Comparison of ENCODE assay signal across 2 cellular contexts in genomic region chr7:143360788-143361551, GRCh38.
TF ChIP-seq lines count a peak whose summit lies in the region.

No MANE protein-coding gene starts in this region.

TF ChIP-seq in HCT116, 20 proteins besides CTCF, POLR2A, EP300 and RAD21:
- TF ChIP-seq SP1 (IDR thresholded peaks at IDR 0.05; ENCODE audit: low read depth) (no peak), FOSL1 (IDR thresholded peaks at IDR 0.05; ENCODE audit: low read depth) (no peak), REST (IDR thresholded peaks at IDR 0.05; ENCODE audit: low read depth) (no peak), TCF7L2 (IDR thresholded peaks at IDR 0.05; ENCODE audit: borderline replicate concordance, extremely low read depth, insufficient read depth, insufficient read length) (no peak), ZBTB33 (IDR thresholded peaks at IDR 0.05; ENCODE audit: extremely low read depth, insufficient replicate concordance, low read length) (no peak), SIN3A (IDR thresholded peaks at IDR 0.05; ENCODE audit: low read depth) (no peak), CBX3 (IDR thresholded peaks at IDR 0.05; ENCODE audit: low read depth) (no peak), POLR2AphosphoS5 (IDR thresholded peaks at IDR 0.05; ENCODE audit: low read depth, low read length) (no peak), ZFX (IDR thresholded peaks at IDR 0.05) (no peak), JUND (IDR thresholded peaks at IDR 0.05) (no peak), YY1 (IDR thresholded peaks at IDR 0.05; ENCODE audit: extremely low read depth, insufficient replicate concordance, low read depth, low read length) (no peak), ATF3 (IDR thresholded peaks at IDR 0.05) (no peak)

TF ChIP-seq in H1, 55 proteins besides CTCF, POLR2A, EP300 and RAD21:
- TF ChIP-seq TBP (IDR thresholded peaks at IDR 0.05; ENCODE audit: low read depth, low read length) (no peak), NRF1 (IDR thresholded peaks at IDR 0.05; ENCODE audit: low read depth, low read length) (no peak)
